ENCODE assay signal across 9 cellular contexts in genomic region chr14:31090872-31091764, GRCh38.
DNase-seq lines count a peak whose midpoint lies in the region; ATAC-seq and TF ChIP-seq lines count a peak whose summit lies in the region.
"Had no signal": no experiment of that assay in that cellular context is flagged by ENCODE, and none has a peak within 500 bp of the region (broad histone marks: within the 10 kb centered on the region; RNA-seq: fewer than 3 reads in every experiment).

No MANE protein-coding gene starts in this region.

- peak overlapping the region; percentile 57 to 77 for H3K27ac ChIP-seq in right atrium auricular region
- H3K27ac ChIP-seq in testis = peak overlapping the region; percentile 13 to 47

- H3K36me3 ChIP-seq in right atrium auricular region = no peaks in the 10 kb centered on the region
- no peaks in the 10 kb centered on the region for H3K36me3 ChIP-seq in testis (ENCODE audit: low read depth, missing control alignments)

- DNase-seq in HT-29 (ENCODE audit: low spot score) = peak; percentile 13
- no peak for DNase-seq in T-helper 17 cell
- peak; percentile 77 for DNase-seq in right atrium auricular region (ENCODE audit: low spot score)
- DNase-seq in testis = peak; percentile 40
- no peak for DNase-seq in activated gamma-delta T cell (lab: John Stamatoyannopoulos, UW)
- DNase-seq in G401 (ENCODE audit: low spot score) = no peak

- no peaks in the 10 kb centered on the region for H3K27me3 Mint-ChIP-seq in T-helper 17 cell
- H3K27me3 Mint-ChIP-seq: IgD-negative memory B cell had no signal

- H3K4me1 ChIP-seq in right atrium auricular region = peaks cover 0 to 21% of the 10 kb centered on the region in 2 donors
- no peaks in the 10 kb centered on the region for H3K4me1 ChIP-seq in testis

- H3K9me3 ChIP-seq in T-helper 17 cell (ENCODE audit: control insufficient read depth, low read length, poor library complexity, severe bottlenecking) (no peaks in the 10 kb centered on the region), right atrium auricular region (no peaks in the 10 kb centered on the region), testis (no peaks in the 10 kb centered on the region)

- no peak for TF ChIP-seq CTCF in right atrium auricular region (IDR thresholded peaks at IDR 0.05)
- TF ChIP-seq CTCF in testis (IDR thresholded peaks at IDR 0.05) = no peak

- intact Hi-C loops in testis (cut with DNase I; ENCODE audit: low total_unique reads) = no loop called here

- no peaks in the 10 kb centered on the region for H3K36me3 Mint-ChIP-seq in T-helper 17 cell (ENCODE audit: low read depth)
- H3K36me3 Mint-ChIP-seq: IgD-negative memory B cell had no signal

- H3K27ac Mint-ChIP-seq in T-helper 17 cell = no peak overlapping the region

- peak; percentile 40 for ATAC-seq in T-helper 17 cell
- no peak for ATAC-seq in HG03039 (IDR thresholded peaks at IDR 0.05; ENCODE audit: unreplicated experiment)
- ATAC-seq in HG03108 (IDR thresholded peaks at IDR 0.05; ENCODE audit: unreplicated experiment) = no peak

- in situ Hi-C loops in G401 (cut with HindIII; ENCODE audit: low sequenced_read_pairs) = no loop called here

- WGBS in testis, 2 donors = 70 to 71% methylated on average over 5 of the region's 5 CpGs

- TF ChIP-seq POLR2A in testis (IDR thresholded peaks at IDR 0.05) = no peak

- no peak overlapping the region for H3K4me3 Mint-ChIP-seq in T-helper 17 cell
- H3K4me3 Mint-ChIP-seq: IgD-negative memory B cell had no signal

- H3K4me3 ChIP-seq in right atrium auricular region (no peak overlapping the region), testis (no peak overlapping the region)

- H3K27me3 ChIP-seq in right atrium auricular region (no peaks in the 10 kb centered on the region), testis (no peaks in the 10 kb centered on the region)

- H3K4me1 Mint-ChIP-seq in T-helper 17 cell = no peaks in the 10 kb centered on the region
- H3K4me1 Mint-ChIP-seq: IgD-negative memory B cell had no signal

Comparison
In these comparisons a context has a peak if more than half of its experiments do, and no peak if none do; other contexts are left out.
1. DNase-seq: peak in HT-29 (single experiment), right atrium auricular region (single experiment) and testis (single experiment); none in T-helper 17 cell (0 of 3), activated gamma-delta T cell (single experiment) and G401 (single experiment).